ENCODE assay signal across 18 cellular contexts in the genomic region with DNA sequence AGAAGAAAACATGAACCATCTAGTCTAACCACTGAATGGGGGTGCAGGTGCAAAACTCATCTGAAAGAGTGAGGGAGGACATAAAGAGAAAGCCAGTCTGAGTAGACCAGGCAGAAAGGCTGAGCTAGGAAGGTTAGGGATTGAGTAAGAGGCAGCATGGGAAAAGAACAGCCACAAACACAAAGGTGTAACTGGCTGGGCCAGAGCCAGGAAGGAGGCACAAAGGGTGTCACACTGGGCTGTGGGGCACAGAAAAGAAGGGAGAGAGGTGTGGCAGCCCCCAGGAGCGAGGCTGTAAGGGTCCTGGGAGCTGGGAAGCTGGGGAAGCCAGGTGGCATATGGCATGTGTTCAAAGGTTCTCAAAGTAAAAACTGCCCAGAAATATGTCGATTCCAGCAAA. TPM values are rescaled to one million over a fixed set of nuclear protein-coding genes. Genes with fewer than 3 reads are reported as not detected.
"Had no signal": no experiment of that assay in that cellular context is flagged by ENCODE, and none has a peak within 500 bp of the region (broad histone marks: within the 10 kb centered on the region; RNA-seq: fewer than 3 reads in every experiment).

No MANE protein-coding gene starts in this region.

- H3K27me3 ChIP-seq: sigmoid colon, stomach, suprapubic skin, vagina had no signal

- H3K4me2 ChIP-seq: smooth muscle cell had no signal

- H3K36me3 ChIP-seq: left ventricle myocardium inferior, sigmoid colon, stomach, suprapubic skin, vagina had no signal

- H3K4me1 ChIP-seq: foreskin keratinocyte, left ventricle myocardium inferior, suprapubic skin, vagina had no signal

- DNase-seq: activated CD4-positive, alpha-beta memory T cell treated with anti-CD3 and anti-CD28 coated beads, Interleukin-2, amount 10 ng/mL, durations not matched to agents 7 days and 5 days; activated CD4-positive, alpha-beta T cell treated with anti-CD3 and anti-CD28 coated beads, Interleukin-2, amount 10 ng/mL, durations not matched to agents 24 days and 14 days; activated effector memory CD4-positive, alpha-beta T cell treated with Interleukin-2 at 50 U/mL for 16 hours; activated naive CD4-positive, alpha-beta T cell treated with anti-CD3 and anti-CD28 coated beads, Interleukin-2, amount 10 ng/mL, durations not matched to agents 7 days and 5 days; activated T-cell treated with anti-CD3 and anti-CD28 coated beads, Interleukin-2, amount 50 U/mL, for 72 hours; amygdala; effector CD8-positive, alpha-beta T cell; foreskin keratinocyte; hippocampal formation; left ventricle myocardium inferior; naive thymus-derived CD4-positive, alpha-beta T cell; retina; sigmoid colon; stimulated activated CD4-positive, alpha-beta T cell treated with anti-CD3 and anti-CD28 coated beads, Interleukin-15, amount 100 ng/mL, for 24 hours; stomach had no signal

- H3K27ac ChIP-seq: foreskin keratinocyte, left ventricle myocardium inferior, sigmoid colon, stomach, suprapubic skin, vagina had no signal

- H3K4me3 ChIP-seq: left ventricle myocardium inferior, sigmoid colon, smooth muscle cell, stomach, suprapubic skin, vagina had no signal

- H3K9me3 ChIP-seq: left ventricle myocardium inferior, sigmoid colon, stomach, suprapubic skin, vagina had no signal

RNA-seq across cellular contexts. Expression of a gene that starts 18.7 kb away (rescaled TPM):
- total RNA-seq: activated CD4-positive, alpha-beta T cell treated with anti-CD3 and anti-CD28 coated beads, Interleukin-2, amount 10 ng/mL, durations not matched to agents 24 days and 14 days; foreskin keratinocyte; smooth muscle cell had no signal
- polyA plus RNA-seq: foreskin keratinocyte, smooth muscle cell had no signal
